35 cellular contexts compared by ENCODE assay signal in the genomic region with DNA sequence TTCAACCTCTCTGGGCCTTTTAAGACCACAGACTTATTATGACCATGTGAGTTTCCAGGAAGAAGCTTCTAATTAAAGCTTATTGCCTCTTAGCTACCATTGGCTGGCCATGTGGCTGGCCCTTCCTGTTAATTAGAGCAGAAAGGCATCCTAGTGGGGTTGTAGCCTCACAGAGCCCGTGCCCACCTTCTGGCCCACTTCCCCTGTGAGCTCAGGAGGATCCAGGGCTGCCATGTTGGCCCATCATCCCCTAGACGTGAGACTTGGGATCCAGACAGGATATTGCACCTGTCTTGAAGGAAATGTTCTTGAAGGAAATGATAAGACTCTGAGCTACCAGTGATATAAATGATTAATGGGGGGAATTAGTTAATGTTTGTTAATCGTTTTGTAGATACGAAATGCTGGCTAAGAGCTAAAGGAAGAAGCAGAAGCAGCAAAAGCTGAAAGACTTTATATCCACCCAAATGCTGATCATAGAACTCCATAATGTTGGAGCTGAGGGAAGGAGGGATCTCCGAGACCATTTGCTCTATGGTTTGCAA.
"Had no signal": no experiment of that assay in that cellular context is flagged by ENCODE, and none has a peak within 500 bp of the region (broad histone marks: within the 10 kb centered on the region; RNA-seq: fewer than 3 reads in every experiment).

No MANE protein-coding gene starts in this region.

- H3K9me3 ChIP-seq: MG63 had no signal

- H3K27me3 ChIP-seq: MG63 had no signal

- H3K4me3 ChIP-seq: MG63 had no signal

- H3K36me3 ChIP-seq: MG63 had no signal

- H3K27ac ChIP-seq: KMS-11 had no signal

- H3K9ac ChIP-seq: KMS-11 had no signal

- DNase-seq: Karpas-422, Kasumi-1, MG63, MM.1S, MV-4-11, NCI-H1048, NCI-H1092, NCI-H1092 treated with DMSO at 0.1 percent for 48 hours, NCI-H1105, NCI-H1105 treated with DMSO at 0.1 percent for 48 hours, NCI-H1417, NCI-H1417 treated with DMSO at 0.1 percent for 48 hours, NCI-H1436, NCI-H1436 treated with DMSO at 0.1 percent for 48 hours, NCI-H146, NCI-H1694, NCI-H1694 treated with DMSO at 0.1 percent for 48 hours, NCI-H187, NCI-H187 treated with DMSO at 0.1 percent for 48 hours, NCI-H1930, NCI-H2029, NCI-H2029 treated with DMSO at 0.1 percent for 48 hours, NCI-H2081, NCI-H2081 treated with DMSO at 0.1 percent for 48 hours, NCI-H2107, NCI-H2171, NCI-H2171 treated with DMSO at 0.1 percent for 48 hours, NCI-H2227 treated with DMSO at 0.1 percent for 48 hours, NCI-H226, NCI-H345, NCI-H446, NCI-H446 treated with DMSO at 0.1 percent for 48 hours, NCI-H510A, NCI-H510A treated with DMSO at 0.1 percent for 48 hours had no signal
